In the genomic region with DNA sequence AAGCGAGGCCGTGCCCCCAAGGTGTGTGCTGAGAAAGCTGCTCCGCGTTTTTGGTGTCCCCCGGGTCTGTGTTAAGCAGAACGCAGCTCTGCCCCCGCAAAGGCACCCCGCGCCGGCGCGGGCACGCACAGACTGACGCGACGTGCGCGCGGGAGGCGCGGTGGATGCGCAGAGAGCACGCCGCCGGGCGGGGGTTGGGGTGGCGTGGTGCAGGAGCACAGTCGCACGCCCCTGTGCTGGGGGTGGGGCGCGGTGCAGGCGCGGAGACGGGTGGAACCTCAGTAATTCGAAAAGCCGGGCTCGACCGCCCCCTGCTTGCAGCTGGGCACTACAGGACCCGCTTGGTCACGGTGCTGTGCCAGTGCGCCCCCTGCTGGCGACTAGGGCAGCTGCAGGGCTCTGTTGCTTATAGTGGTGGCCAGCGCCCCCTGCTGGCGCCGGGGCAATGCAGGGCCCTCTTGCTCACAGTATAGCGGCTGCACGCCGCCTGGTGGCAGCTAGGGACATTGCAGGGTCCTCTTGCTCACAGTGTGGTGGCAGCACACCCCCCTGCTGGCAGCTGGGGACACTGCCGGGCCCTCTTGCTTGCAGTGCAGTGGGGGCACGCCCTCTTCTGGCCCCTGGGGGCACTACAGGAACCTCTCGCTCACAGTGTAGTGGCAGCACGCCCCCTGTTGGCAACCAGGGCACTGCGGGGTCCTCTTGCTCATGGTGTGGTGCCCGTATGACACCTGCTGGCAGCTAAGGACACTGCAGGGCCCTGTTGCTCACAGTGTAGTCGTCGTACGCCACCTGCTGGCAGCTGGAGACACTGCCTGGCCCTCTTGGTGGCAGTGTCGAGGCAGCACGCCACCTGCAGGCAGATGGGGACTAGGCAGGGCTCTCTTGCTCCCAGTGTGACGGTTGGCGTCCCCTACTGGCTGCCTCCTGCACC, we compare ENCODE assay signal across 8 cellular contexts.
DNase-seq lines count a peak whose midpoint lies in the region; ATAC-seq, FAIRE-seq and TF ChIP-seq lines count a peak whose summit lies in the region.
"Not testable (repeated sequence)": the region's sequence is repeated elsewhere in the genome, so short reads cannot be mapped to it uniquely, and the experiment has no call there.

No MANE protein-coding gene starts in this region.

- not testable (repeated sequence) for H3K27me3 ChIP-seq in bronchial epithelial cell (ENCODE audit: control insufficient read depth, insufficient read depth, low read length); left lung

- not testable (repeated sequence) for DNase-seq in D721Med (ENCODE audit: insufficient read length, low spot score); bronchial epithelial cell (ENCODE audit: low read depth)
- DNase-seq in NCI-H69 (lab: John Stamatoyannopoulos, UW) (peak; percentile 84), left lung (peak; percentile 40 to 77)
- DNase-seq in activated CD4-positive, alpha-beta T cell treated with anti-CD3 and anti-CD28 coated beads for 4 hours, result peak; percentile 45 to 56
- peak in 2 of 3 donors; percentile 5 to 55 for DNase-seq in stimulated activated CD4-positive, alpha-beta T cell treated with anti-CD3 and anti-CD28 coated beads, TNF-alpha, amount 100 ng/mL, for 1 hour (ENCODE audit: low read depth in 3 of 3, low spot score in 1 of 3)

- ATAC-seq in GM21360 (IDR thresholded peaks at IDR 0.05; ENCODE audit: unreplicated experiment) (peak; percentile 95), HG03175 (IDR thresholded peaks at IDR 0.05; ENCODE audit: unreplicated experiment) (peak; percentile 94), left lung (peak; percentile 65)

- intact Hi-C loops in left lung (cut with DNase I), result not testable (repeated sequence)

- not testable (repeated sequence) for H3K4me1 ChIP-seq in left lung

- not testable (repeated sequence) for H3K9me3 ChIP-seq in left lung

- H3K36me3 ChIP-seq in bronchial epithelial cell (ENCODE audit: control insufficient read depth, insufficient read depth, low read length); left lung: not testable (repeated sequence)

- peak; percentile 26 for TF ChIP-seq CTCF in D721Med (IDR thresholded peaks at IDR 0.05; ENCODE audit: insufficient read depth, missing control alignments)
- TF ChIP-seq CTCF in bronchial epithelial cell (IDR thresholded peaks at IDR 0.05; ENCODE audit: insufficient read depth, low read length, severe bottlenecking), result peak; percentile 30
- TF ChIP-seq CTCF in left lung (IDR thresholded peaks at IDR 0.05), result peak in 1 of 2 donors; percentile 44

- not testable (repeated sequence) for H3K4me3 ChIP-seq in bronchial epithelial cell (ENCODE audit: low read depth, low read length); left lung

- H3K27ac ChIP-seq in left lung, result not testable (repeated sequence)

- FAIRE-seq in D721Med (lab: Jason Lieb, UNC); bronchial epithelial cell (lab: Jason Lieb, UNC): not testable (repeated sequence)
